ENCODE assay signal across 13 cellular contexts in the genomic region with DNA sequence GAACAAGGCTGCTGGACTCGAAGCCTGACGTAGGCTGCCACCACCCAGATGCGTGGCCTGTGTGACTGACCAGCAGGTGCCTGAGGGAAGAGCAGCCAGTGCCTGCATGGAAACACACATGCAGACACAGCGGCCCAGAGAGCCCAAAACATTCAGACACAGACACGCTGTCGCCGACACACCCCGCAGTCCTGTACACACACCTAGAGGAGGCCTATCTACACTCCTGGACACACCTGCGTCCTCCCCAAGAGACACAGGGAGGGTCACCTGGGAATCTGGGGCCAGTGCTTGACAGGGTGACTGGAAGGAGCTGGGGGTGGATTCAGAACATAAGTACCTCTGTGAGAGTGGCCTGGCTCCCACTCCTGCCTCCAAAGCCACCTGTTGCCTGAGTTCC. TPM values are rescaled to one million over a fixed set of nuclear protein-coding genes. Genes with fewer than 3 reads are reported as not detected.
DNase-seq lines count a peak whose midpoint lies in the region; ATAC-seq and TF ChIP-seq lines count a peak whose summit lies in the region.
"Had no signal": no experiment of that assay in that cellular context is flagged by ENCODE, and none has a peak within 500 bp of the region (broad histone marks: within the 10 kb centered on the region; RNA-seq: fewer than 3 reads in every experiment).

No MANE protein-coding gene starts in this region.

- H3K9me3 Mint-ChIP-seq in activated CD4-positive, alpha-beta T cell treated with anti-CD3 and anti-CD28 coated beads, Interleukin-2, amount 10 ng/mL, durations not matched to agents 24 days and 14 days: peaks cover 4% of the 10 kb centered on the region

- intact Hi-C loops in activated CD4-positive, alpha-beta T cell treated with anti-CD3 and anti-CD28 coated beads, Interleukin-2, amount 10 ng/mL, durations not matched to agents 24 days and 14 days (cut with micrococcal nuclease): loop anchor here (5.0 to 10.0 kb wide), 7 partner anchors 183 to 1508 kb away; a partner anchor contains a TSS
- intact Hi-C loops in esophagus squamous epithelium (cut with DNase I): no loop called here
- intact Hi-C loops in testis (cut with DNase I; ENCODE audit: low total_unique reads): no loop called here

- peak overlapping the region; percentile 49 to 93 (median 87) for H3K27ac ChIP-seq in esophagus squamous epithelium
- H3K27ac ChIP-seq in testis: no peak overlapping the region

- peak overlapping the region; percentile 100 for H3K27ac Mint-ChIP-seq in activated CD4-positive, alpha-beta T cell treated with anti-CD3 and anti-CD28 coated beads, Interleukin-2, amount 10 ng/mL, durations not matched to agents 24 days and 14 days
- H3K27ac Mint-ChIP-seq: progenitor cell of endocrine pancreas had no signal

- no peak for DNase-seq in activated CD4-positive, alpha-beta T cell treated with anti-CD3 and anti-CD28 coated beads, Interleukin-2, amount 10 ng/mL, durations not matched to agents 24 days and 14 days
- no peak for DNase-seq in activated CD4-positive, alpha-beta T cell treated with anti-CD3 and anti-CD28 coated beads, Interleukin-2, amount 50 U/mL, for 1 hour
- DNase-seq in RPMI8226 (peak; percentile 47), esophagus squamous epithelium (lab: John Stamatoyannopoulos, UW) (no peak), testis (no peak), RKO (ENCODE audit: low spot score) (no peak)
- DNase-seq in stimulated activated naive CD8-positive, alpha-beta T cell treated with anti-CD3 and anti-CD28 coated beads, Interleukin-15, Interleukin-2, amounts not matched to agents 100 U/mL and 50 U/mL, for 24 hours: peak; percentile 33
- DNase-seq: ACHN, NCI-H2081 had no signal

- peak overlapping the region; percentile 91 for H3K4me3 Mint-ChIP-seq in activated CD4-positive, alpha-beta T cell treated with anti-CD3 and anti-CD28 coated beads, Interleukin-2, amount 10 ng/mL, durations not matched to agents 24 days and 14 days

- 77 to 78% methylated on average over 4 to 6 of the region's 9 CpGs for WGBS in esophagus squamous epithelium, 2 donors
- 73 to 92% methylated on average over 6 to 9 of the region's 9 CpGs for WGBS in testis, 2 donors

- peaks cover 55% of the 10 kb centered on the region for H3K4me1 Mint-ChIP-seq in activated CD4-positive, alpha-beta T cell treated with anti-CD3 and anti-CD28 coated beads, Interleukin-2, amount 10 ng/mL, durations not matched to agents 24 days and 14 days

- TF ChIP-seq POLR2A in esophagus squamous epithelium (IDR thresholded peaks at IDR 0.05): no peak
- TF ChIP-seq POLR2A in testis (IDR thresholded peaks at IDR 0.05): no peak

- peaks cover 4% of the 10 kb centered on the region for H3K27me3 Mint-ChIP-seq in activated CD4-positive, alpha-beta T cell treated with anti-CD3 and anti-CD28 coated beads, Interleukin-2, amount 10 ng/mL, durations not matched to agents 24 days and 14 days

- TF ChIP-seq CTCF in esophagus squamous epithelium (IDR thresholded peaks at IDR 0.05) (no peak), testis (IDR thresholded peaks at IDR 0.05) (no peak)

- H3K27me3 ChIP-seq in esophagus squamous epithelium (peaks cover 0 to 4% (median 0%) of the 10 kb centered on the region in 4 donors), testis (no peaks in the 10 kb centered on the region)

- H3K36me3 ChIP-seq in esophagus squamous epithelium (no peaks in the 10 kb centered on the region), testis (ENCODE audit: low read depth, missing control alignments) (no peaks in the 10 kb centered on the region)

- H3K4me1 ChIP-seq in esophagus squamous epithelium (peaks cover 27 to 52% (median 28%) of the 10 kb centered on the region in 3 donors), testis (peaks cover 9% of the 10 kb centered on the region)

- ATAC-seq in stimulated activated naive CD8-positive, alpha-beta T cell treated with anti-CD3 and anti-CD28 coated beads, Interleukin-15, Interleukin-2, amounts not matched to agents 100 U/mL and 50 U/mL, for 24 hours: no peak
- no peak for ATAC-seq in GM19324 (IDR thresholded peaks at IDR 0.05; ENCODE audit: low FRiP score, unreplicated experiment)

- H3K4me3 ChIP-seq in esophagus squamous epithelium (no peak overlapping the region), testis (no peak overlapping the region)

- peaks cover 42% of the 10 kb centered on the region for H3K36me3 Mint-ChIP-seq in activated CD4-positive, alpha-beta T cell treated with anti-CD3 and anti-CD28 coated beads, Interleukin-2, amount 10 ng/mL, durations not matched to agents 24 days and 14 days (ENCODE audit: low read depth)

- H3K9me3 ChIP-seq in esophagus squamous epithelium (no peaks in the 10 kb centered on the region), testis (no peaks in the 10 kb centered on the region)

RNA-seq across cellular contexts. Expression of a gene that starts 6.1 kb away (rescaled TPM):
- 22.6 and 23.6 TPM in 2 replicates for total RNA-seq in activated CD4-positive, alpha-beta T cell treated with anti-CD3 and anti-CD28 coated beads, Interleukin-2, amount 10 ng/mL, durations not matched to agents 24 days and 14 days
- 10 to 100 TPM in 1 of 4 donors, 1 to 10 TPM in 3; 2.9 to 16.0 (median 3.3) TPM for total RNA-seq in esophagus squamous epithelium
- total RNA-seq in testis: 10 to 100 TPM in 1 of 2 donors, 1 to 10 TPM in 1; 7.2 to 13.0 TPM
- 8.2 TPM for polyA plus RNA-seq in testis (ENCODE audit: insufficient read depth, low read depth, low replicate concordance)

RNA-seq across cellular contexts. Expression of a gene that starts 17.3 kb away (rescaled TPM):
- 139 and 143 TPM in 2 replicates for total RNA-seq in activated CD4-positive, alpha-beta T cell treated with anti-CD3 and anti-CD28 coated beads, Interleukin-2, amount 10 ng/mL, durations not matched to agents 24 days and 14 days
- total RNA-seq in esophagus squamous epithelium (10 to 100 TPM; 29.9 to 54.9 (median 37.0) TPM), testis (10 to 100 TPM; 59.3 to 64.4 TPM)
- polyA plus RNA-seq in testis (ENCODE audit: insufficient read depth, low read depth, low replicate concordance): 98.5 TPM

RNA-seq across cellular contexts. Expression of a gene that starts 53.9 kb away (rescaled TPM):
- total RNA-seq in activated CD4-positive, alpha-beta T cell treated with anti-CD3 and anti-CD28 coated beads, Interleukin-2, amount 10 ng/mL, durations not matched to agents 24 days and 14 days: not detected in 2 replicates
- total RNA-seq in esophagus squamous epithelium: not detected
- 1 to 10 TPM in 1 of 2 donors, under 1 TPM in 1; 0.87 to 1.1 TPM for total RNA-seq in testis
- polyA plus RNA-seq in testis (ENCODE audit: insufficient read depth, low read depth, low replicate concordance): 0.87 TPM
- total RNA-seq: astrocyte, fibroblast of lung, progenitor cell of endocrine pancreas had no signal

Comparison
In these comparisons a context has a peak if more than half of its experiments do, and no peak if none do; other contexts are left out.
1. DNase-seq: peak in RPMI8226 (single experiment) and stimulated activated naive CD8-positive, alpha-beta T cell treated with anti-CD3 and anti-CD28 coated beads, Interleukin-15, Interleukin-2, amounts not matched to agents 100 U/mL and 50 U/mL, for 24 hours (single experiment); none in activated CD4-positive, alpha-beta T cell treated with anti-CD3 and anti-CD28 coated beads, Interleukin-2, amount 10 ng/mL, durations not matched to agents 24 days and 14 days (single experiment), activated CD4-positive, alpha-beta T cell treated with anti-CD3 and anti-CD28 coated beads, Interleukin-2, amount 50 U/mL, for 1 hour (single experiment), esophagus squamous epithelium (single experiment), testis (single experiment) and RKO (single experiment).
2. H3K27ac ChIP-seq: peak in esophagus squamous epithelium (4 of 4); none in testis (0 of 2).